1 cellular context compared by ENCODE assay signal in genomic region chr5:188488-189481, GRCh38.
A peak's percentile ranks its signal among the peaks of the same experiment; 100 is the strongest.
TF ChIP-seq lines count a peak whose summit lies in the region.

No MANE protein-coding gene starts in this region.

TF ChIP-seq in IMR-90, 13 proteins besides CTCF, POLR2A, EP300 and RAD21:
- no peak for TF ChIP-seq CHD1 (IDR thresholded peaks at IDR 0.05; ENCODE audit: low read depth, low read length)
- 0 out of 2 replicates have a peak, but pooled peaks have one; percentile 27 for TF ChIP-seq MAZ (IDR thresholded peaks at IDR 0.05; ENCODE audit: borderline replicate concordance, low read depth, low read length)
- TF ChIP-seq FOS (IDR thresholded peaks at IDR 0.05; ENCODE audit: low read depth, low read length) = no peak
- TF ChIP-seq MXI1 (IDR thresholded peaks at IDR 0.05; ENCODE audit: borderline replicate concordance, low read depth, low read length) = no peak
- TF ChIP-seq RCOR1 (IDR thresholded peaks at IDR 0.05; ENCODE audit: insufficient replicate concordance, low read length) = no peak
- no peak for TF ChIP-seq USF2 (IDR thresholded peaks at IDR 0.05; ENCODE audit: low read depth, low read length)
- peak; percentile 82 for TF ChIP-seq SMC3 (IDR thresholded peaks at IDR 0.05; ENCODE audit: low read depth, low read length)
- no peak for TF ChIP-seq RFX5 (IDR thresholded peaks at IDR 0.05; ENCODE audit: low read depth, low read length)
- TF ChIP-seq BHLHE40 (IDR thresholded peaks at IDR 0.05; ENCODE audit: low read depth, low read length) = no peak
- TF ChIP-seq MAFK (IDR thresholded peaks at IDR 0.05; ENCODE audit: low read depth, low read length) = no peak
- TF ChIP-seq ELK1 (IDR thresholded peaks at IDR 0.05; ENCODE audit: borderline replicate concordance, low read depth, low read length) = no peak
- TF ChIP-seq NFE2L2 (IDR thresholded peaks at IDR 0.05; ENCODE audit: low read depth, low read length) = no peak
